In the genomic region with DNA sequence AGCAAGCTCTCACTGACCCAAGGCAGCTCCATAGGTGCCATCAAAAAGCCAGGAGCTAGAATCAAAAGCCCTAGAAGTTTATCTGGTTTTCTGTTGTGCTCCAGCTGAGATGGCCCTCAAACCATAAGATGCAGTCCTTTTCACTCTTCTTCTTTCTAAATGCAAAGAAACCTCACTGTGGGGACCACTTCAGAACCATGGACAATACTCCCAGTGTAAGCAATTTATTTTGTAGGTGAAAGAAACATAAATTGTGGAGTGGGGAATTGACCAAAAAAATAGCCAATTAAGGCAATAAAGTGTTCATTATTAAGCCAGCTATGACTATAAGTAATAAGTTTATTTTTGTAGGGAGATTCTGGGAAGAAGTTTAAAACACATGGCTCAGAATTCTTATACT, we compare ENCODE assay signal across 23 cellular contexts.
"Had no signal": no experiment of that assay in that cellular context is flagged by ENCODE, and none has a peak within 500 bp of the region (broad histone marks: within the 10 kb centered on the region; RNA-seq: fewer than 3 reads in every experiment).

No MANE protein-coding gene starts in this region.

- H3K9me3 ChIP-seq: breast epithelium had no signal

- H3K27ac Mint-ChIP-seq: activated CD4-positive, alpha-beta memory T cell treated with anti-CD3 and anti-CD28 coated beads, Interleukin-2, amount 10 ng/mL, durations not matched to agents 7 days and 5 days; activated CD4-positive, alpha-beta T cell treated with anti-CD3 and anti-CD28 coated beads for 36 hours; activated naive CD4-positive, alpha-beta T cell treated with anti-CD3 and anti-CD28 coated beads for 36 hours; activated naive CD8-positive, alpha-beta T cell; activated T-helper 17 cell treated with anti-CD3 and anti-CD28 coated beads, Interleukin-2, amount 50 U/mL, for 72 hours; T-cell had no signal

- H3K4me1 ChIP-seq: breast epithelium had no signal

- H3K9ac ChIP-seq: KMS-11 had no signal

- H3K4me3 ChIP-seq: breast epithelium had no signal

- H3K36me3 Mint-ChIP-seq: activated naive CD8-positive, alpha-beta T cell; T-cell had no signal

- H3K36me3 ChIP-seq: WERI-Rb-1 had no signal

- ATAC-seq: activated CD4-positive, alpha-beta T cell treated with anti-CD3 and anti-CD28 coated beads for 36 hours; activated T-helper 17 cell treated with anti-CD3 and anti-CD28 coated beads, Interleukin-2, amount 50 U/mL, for 72 hours; T-cell had no signal

- H3K27me3 ChIP-seq: breast epithelium had no signal

- H3K27me3 Mint-ChIP-seq: activated CD4-positive, alpha-beta memory T cell treated with anti-CD3 and anti-CD28 coated beads, Interleukin-2, amount 10 ng/mL, durations not matched to agents 7 days and 5 days; activated CD4-positive, alpha-beta T cell treated with anti-CD3 and anti-CD28 coated beads for 36 hours; activated naive CD8-positive, alpha-beta T cell; activated T-helper 17 cell treated with anti-CD3 and anti-CD28 coated beads, Interleukin-2, amount 50 U/mL, for 72 hours; T-cell had no signal

- H3K4me1 Mint-ChIP-seq: activated CD4-positive, alpha-beta memory T cell treated with anti-CD3 and anti-CD28 coated beads, Interleukin-2, amount 10 ng/mL, durations not matched to agents 7 days and 5 days; activated CD4-positive, alpha-beta T cell treated with anti-CD3 and anti-CD28 coated beads for 36 hours; activated T-helper 17 cell treated with anti-CD3 and anti-CD28 coated beads, Interleukin-2, amount 50 U/mL, for 72 hours; T-cell had no signal

- H3K4me2 ChIP-seq: KMS-11 had no signal

- DNase-seq: activated CD4-positive, alpha-beta memory T cell treated with anti-CD3 and anti-CD28 coated beads, Interleukin-2, amount 10 ng/mL, durations not matched to agents 7 days and 5 days; activated CD4-positive, alpha-beta T cell treated with anti-CD3 and anti-CD28 coated beads for 36 hours; activated CD4-positive, alpha-beta T cell treated with anti-CD3 and anti-CD28 coated beads, Interleukin-2, amount 50 U/mL, for 1 hour; activated gamma-delta T cell; activated naive CD4-positive, alpha-beta T cell treated with anti-CD3 and anti-CD28 coated beads for 36 hours; activated T-cell treated with anti-CD3 and anti-CD28 coated beads for 4 hours; activated T-cell treated with anti-CD3 and anti-CD28 coated beads, Interleukin-2, amount 50 U/mL, for 48 hours; caudate nucleus; NCI-H1092 treated with DMSO at 0.1 percent for 48 hours; NCI-H1436; NCI-H1694 treated with DMSO at 0.1 percent for 48 hours; NCI-H2029 treated with DMSO at 0.1 percent for 48 hours; NCI-H510A treated with DMSO at 0.1 percent for 48 hours; NCI-H69; NK-92 treated with Interleukin-12 subunit alpha and Interleukin-12 subunit beta, amount 100 ng/mL, for 24 hours; OCI-M1; SHP77 treated with DMSO at 0.1 percent for 48 hours; T-cell; WERI-Rb-1 had no signal

- H3K27ac ChIP-seq: breast epithelium, KMS-11, WERI-Rb-1 had no signal

- H3K4me3 Mint-ChIP-seq: activated CD4-positive, alpha-beta memory T cell treated with anti-CD3 and anti-CD28 coated beads, Interleukin-2, amount 10 ng/mL, durations not matched to agents 7 days and 5 days; activated CD4-positive, alpha-beta T cell treated with anti-CD3 and anti-CD28 coated beads for 36 hours; activated naive CD4-positive, alpha-beta T cell treated with anti-CD3 and anti-CD28 coated beads for 36 hours; activated naive CD8-positive, alpha-beta T cell; activated T-helper 17 cell treated with anti-CD3 and anti-CD28 coated beads, Interleukin-2, amount 50 U/mL, for 72 hours; T-cell had no signal
